ENCODE assay signal across 10 cellular contexts in genomic region chr16:2090819-2091721, GRCh38. TPM values are rescaled to one million over a fixed set of nuclear protein-coding genes. Genes with fewer than 3 reads are reported as not detected.
DNase-seq lines count a peak whose midpoint lies in the region; ATAC-seq lines count a peak whose summit lies in the region.
"Had no signal": no experiment of that assay in that cellular context is flagged by ENCODE, and none has a peak within 500 bp of the region (broad histone marks: within the 10 kb centered on the region; RNA-seq: fewer than 3 reads in every experiment).

No MANE protein-coding gene starts in this region.

- DNase-seq in CD4-positive, alpha-beta memory T cell: peak in 4 of 5 donors; percentile 25 to 43 (median 38)
- DNase-seq in NCI-H460 (ENCODE audit: extremely low read depth, low read depth) (peak; percentile 77), mucosa of gallbladder (ENCODE audit: low spot score) (peak; percentile 85)
- DNase-seq: NCI-H69 had no signal

- H3K4me3 ChIP-seq in CD4-positive, alpha-beta memory T cell (ENCODE audit: low read length in 2 of 2): no peak overlapping the region
- peak overlapping the region in 1 of 2 donors; percentile 38 for H3K4me3 ChIP-seq in esophagus (ENCODE audit: low read depth in 1 of 2, low read length in 2 of 2)
- H3K4me3 ChIP-seq: thoracic aorta had no signal

- H3K4me1 ChIP-seq in CD4-positive, alpha-beta memory T cell (ENCODE audit: insufficient read depth, low read length): no peaks in the 10 kb centered on the region
- peaks cover 9 to 43% of the 10 kb centered on the region in 2 donors for H3K4me1 ChIP-seq in esophagus (ENCODE audit: control insufficient read depth in 2 of 2, insufficient read depth in 2 of 2, low read length in 1 of 2)

- no peaks in the 10 kb centered on the region for H3K9me3 Mint-ChIP-seq in CD4-positive, alpha-beta memory T cell

- H3K9me3 ChIP-seq in CD4-positive, alpha-beta memory T cell (ENCODE audit: control insufficient read depth in 1 of 2, low read length in 2 of 2): no peaks in the 10 kb centered on the region
- H3K9me3 ChIP-seq in esophagus (ENCODE audit: control insufficient read depth in 2 of 2, insufficient read depth in 1 of 2, low read depth in 1 of 2, low read length in 1 of 2): no peaks in the 10 kb centered on the region
- H3K9me3 ChIP-seq: thoracic aorta had no signal

- no peaks in the 10 kb centered on the region for H3K27me3 Mint-ChIP-seq in CD4-positive, alpha-beta memory T cell

- ATAC-seq in HG03521 (IDR thresholded peaks at IDR 0.05; ENCODE audit: unreplicated experiment): no peak
- no peak for ATAC-seq in HG03565 (IDR thresholded peaks at IDR 0.05; ENCODE audit: unreplicated experiment)
- no peak for ATAC-seq in HG03432 (IDR thresholded peaks at IDR 0.05; ENCODE audit: unreplicated experiment)
- no peak for ATAC-seq in HG02840 (IDR thresholded peaks at IDR 0.05; ENCODE audit: low FRiP score, unreplicated experiment)

- H3K27me3 ChIP-seq in CD4-positive, alpha-beta memory T cell (ENCODE audit: insufficient read depth, low read length): no peaks in the 10 kb centered on the region
- H3K27me3 ChIP-seq in esophagus (ENCODE audit: control insufficient read depth in 1 of 2, insufficient read depth in 2 of 2, low read length in 2 of 2): no peaks in the 10 kb centered on the region

- WGBS in esophagus, 2 donors: 40 to 49% methylated on average over 84 to 113 of the region's 113 CpGs

- intact Hi-C loops in CD4-positive, alpha-beta memory T cell (cut with micrococcal nuclease): no loop called here

- POLR2A ChIA-PET in CD4-positive, alpha-beta memory T cell (lab: Charles Lee; ENCODE audit: partially characterized antibody): no interaction called here

- H3K4me1 Mint-ChIP-seq in CD4-positive, alpha-beta memory T cell: no peaks in the 10 kb centered on the region

- H3K36me3 Mint-ChIP-seq in CD4-positive, alpha-beta memory T cell: peaks cover 5 to 25% of the 10 kb centered on the region in 2 donors

- peaks cover 3% of the 10 kb centered on the region for H3K36me3 ChIP-seq in CD4-positive, alpha-beta memory T cell (ENCODE audit: insufficient read depth, low read length)
- H3K36me3 ChIP-seq in esophagus (ENCODE audit: control insufficient read depth in 2 of 2, insufficient read depth in 2 of 2, low read length in 1 of 2): peaks cover 0 to 78% of the 10 kb centered on the region in 2 donors

- peak overlapping the region in 1 of 8 donors; percentile 34 for H3K4me3 Mint-ChIP-seq in CD4-positive, alpha-beta memory T cell

- peak overlapping the region in 1 of 7 donors; percentile 29 for H3K27ac Mint-ChIP-seq in CD4-positive, alpha-beta memory T cell

- no peak overlapping the region for H3K27ac ChIP-seq in CD4-positive, alpha-beta memory T cell (ENCODE audit: low read depth, low read length)
- H3K27ac ChIP-seq in esophagus (ENCODE audit: low read depth in 2 of 2, low read length in 1 of 2): peak overlapping the region; percentile 77 to 85
- H3K27ac ChIP-seq: thoracic aorta had no signal

- CTCF ChIA-PET in CD4-positive, alpha-beta memory T cell (lab: Charles Lee; ENCODE audit: partially characterized antibody): no interaction called here

RNA-seq across cellular contexts. Expression of gene TSC2, which starts 43.3 kb away (rescaled TPM):
- total RNA-seq in CD4-positive, alpha-beta memory T cell: 100 to 1,000 TPM; 157 to 177 TPM
- 10 to 100 TPM; 20.7 to 50.8 TPM for polyA plus RNA-seq in CD4-positive, alpha-beta memory T cell
- total RNA-seq in NCI-H460 (2014; rRNA removed; shearing (Covaris generic)): 33.8 and 38.5 TPM in 2 replicates
- 92.5 and 156 TPM in 2 replicates for polyA plus RNA-seq in NCI-H460 (2014; cell fraction: nucleus; rRNA removed)
- polyA plus RNA-seq in esophagus: 10 to 100 TPM; 31.1 to 66.6 TPM
- total RNA-seq in mucosa of gallbladder: 185 TPM

RNA-seq across cellular contexts. Expression of gene NTHL1, which starts 43.4 kb away (rescaled TPM):
- total RNA-seq in CD4-positive, alpha-beta memory T cell: 10 to 100 TPM in 1 of 2 experiments, 1 to 10 TPM in 1; 9.3 to 12.0 TPM
- polyA plus RNA-seq in CD4-positive, alpha-beta memory T cell: 10 to 100 TPM; 13.5 to 20.1 TPM
- 18.0 and 20.2 TPM in 2 replicates for total RNA-seq in NCI-H460 (2014; rRNA removed; shearing (Covaris generic))
- polyA plus RNA-seq in NCI-H460 (2014; cell fraction: nucleus; rRNA removed): 61.1 and 62.2 TPM in 2 replicates
- polyA plus RNA-seq in esophagus: 10 to 100 TPM; 15.1 to 16.2 TPM
- 33.9 TPM for total RNA-seq in mucosa of gallbladder

RNA-seq across cellular contexts. Expression of gene PKD1, which starts 44.6 kb away (rescaled TPM):
- total RNA-seq in CD4-positive, alpha-beta memory T cell: 100 to 1,000 TPM; 125 to 126 TPM
- polyA plus RNA-seq in CD4-positive, alpha-beta memory T cell: 10 to 100 TPM in 1 of 2 donors, 1 to 10 TPM in 1; 2.3 to 11.7 TPM
- total RNA-seq in NCI-H460 (2014; rRNA removed; shearing (Covaris generic)): 98.8 and 119 TPM in 2 replicates
- 463 and 604 TPM in 2 replicates for polyA plus RNA-seq in NCI-H460 (2014; cell fraction: nucleus; rRNA removed)
- 10 to 100 TPM; 40.5 to 78.0 TPM for polyA plus RNA-seq in esophagus
- total RNA-seq in mucosa of gallbladder: 154 TPM

RNA-seq across cellular contexts. Expression of gene RAB26, which starts 57.4 kb away (rescaled TPM):
- total RNA-seq in CD4-positive, alpha-beta memory T cell: under 1 TPM in 1 of 2 experiments, not detected in 1; 0.44 TPM
- under 1 TPM; 0.52 to 0.77 TPM for polyA plus RNA-seq in CD4-positive, alpha-beta memory T cell
- total RNA-seq in NCI-H460 (2014; rRNA removed; shearing (Covaris generic)): 0.66 and 1.2 TPM in 2 replicates
- polyA plus RNA-seq in NCI-H460 (2014; cell fraction: nucleus; rRNA removed): 47.5 and 50.1 TPM in 2 replicates
- polyA plus RNA-seq in esophagus: 1 to 10 TPM; 1.1 to 4.7 TPM
- total RNA-seq in mucosa of gallbladder: 7.7 TPM
- total RNA-seq: thoracic aorta had no signal
